Comparison of ENCODE assay signal across 1 cellular context in the genomic region with DNA sequence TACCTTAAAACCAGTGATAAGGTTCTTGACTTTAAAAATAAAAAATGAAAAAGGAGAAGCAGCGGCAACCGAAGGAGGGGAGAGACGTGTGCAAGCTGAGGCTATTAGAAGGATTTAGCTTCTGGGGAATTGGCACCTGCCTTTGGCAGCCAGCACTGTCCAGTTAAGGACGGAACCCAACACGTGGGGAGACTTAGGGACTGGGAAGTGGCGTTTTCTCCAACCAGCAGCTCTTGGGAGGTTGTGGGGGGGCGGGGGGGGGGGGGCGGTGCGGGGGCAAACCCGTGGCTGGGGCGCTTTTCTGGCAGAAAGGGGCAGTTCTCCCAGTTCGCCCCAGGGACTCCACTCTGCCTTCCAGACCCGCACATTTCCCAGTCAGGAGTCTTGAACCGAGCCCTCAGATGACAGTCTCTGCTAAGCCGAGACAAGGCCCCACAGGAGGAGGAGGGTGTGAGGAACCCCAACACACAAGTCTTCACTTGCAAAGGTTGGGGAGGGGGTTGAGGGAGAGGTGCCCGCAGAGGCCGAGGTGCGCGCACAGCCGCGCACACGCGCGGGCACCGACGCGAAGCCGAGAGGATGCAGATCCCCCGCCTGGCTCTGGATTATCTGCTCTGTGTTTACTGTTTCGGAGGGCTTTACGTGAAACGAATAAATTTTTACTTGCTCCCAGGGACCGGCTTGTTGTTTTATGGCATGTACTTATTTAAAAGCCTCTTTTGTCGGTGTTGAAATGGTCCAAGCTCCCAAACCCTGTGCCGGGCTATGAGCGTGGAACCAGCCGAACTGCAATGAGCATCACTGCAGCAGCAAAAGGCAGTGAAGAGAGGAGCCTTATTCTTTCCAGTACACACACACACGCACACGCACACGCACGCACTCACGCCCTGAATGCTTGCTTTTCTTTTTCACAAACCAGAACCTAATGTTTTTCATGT.
TF ChIP-seq lines count a peak whose summit lies in the region.

No MANE protein-coding gene starts in this region.

TF ChIP-seq in SK-N-SH, 30 proteins besides CTCF, POLR2A, EP300 and RAD21 (continued from another document):
- TF ChIP-seq FOSL2 (IDR thresholded peaks at IDR 0.05; ENCODE audit: borderline replicate concordance, low read depth): no peak
- TF ChIP-seq FOXJ3 (CRISPR knock-in tag; IDR thresholded peaks at IDR 0.05): 0 out of 2 replicates have a peak, but pooled peaks have one; percentile 41
- TF ChIP-seq FOXM1 (IDR thresholded peaks at IDR 0.05; ENCODE audit: low read depth): no peak
- TF ChIP-seq TAF1 (IDR thresholded peaks at IDR 0.05; ENCODE audit: borderline replicate concordance, low read depth, low read length): no peak
- TF ChIP-seq GATA2 (CRISPR knock-in tag; IDR thresholded peaks at IDR 0.05): no peak
- TF ChIP-seq YY1 (IDR thresholded peaks at IDR 0.05; ENCODE audit: low read depth): no peak
- TF ChIP-seq MAX (IDR thresholded peaks at IDR 0.05; ENCODE audit: low read depth): no peak
- no peak for TF ChIP-seq RCOR1 (IDR thresholded peaks at IDR 0.05; ENCODE audit: low read length)
- TF ChIP-seq IRF3 (IDR thresholded peaks at IDR 0.05; ENCODE audit: low read depth, low read length): no peak
- TF ChIP-seq POLR2AphosphoS5 (IDR thresholded peaks at IDR 0.05; ENCODE audit: low read depth, low read length): 0 out of 2 replicates have a peak, but pooled peaks have one; percentile 2
